In genomic region chr2:217513256-217513655, GRCh38 we compare ENCODE assay signal across 1 cellular context.
TF ChIP-seq lines count a peak whose summit lies in the region.

No MANE protein-coding gene starts in this region.

TF ChIP-seq in IMR-90, 13 proteins besides CTCF, POLR2A, EP300 and RAD21 (continued from another document):
- TF ChIP-seq CEBPB (IDR thresholded peaks at IDR 0.05; ENCODE audit: low read depth, low read length) (no peak), USF2 (IDR thresholded peaks at IDR 0.05; ENCODE audit: low read depth, low read length) (no peak), MAZ (IDR thresholded peaks at IDR 0.05; ENCODE audit: borderline replicate concordance, low read depth, low read length) (no peak), RCOR1 (IDR thresholded peaks at IDR 0.05; ENCODE audit: insufficient replicate concordance, low read length) (no peak)
TF ChIP-seq in IMR-90: peak in this region for 0.
